In genomic region chr15:33678606-33679005, GRCh38 we compare ENCODE assay signal across 21 cellular contexts.
"Had no signal": no experiment of that assay in that cellular context is flagged by ENCODE, and none has a peak within 500 bp of the region (broad histone marks: within the 10 kb centered on the region; RNA-seq: fewer than 3 reads in every experiment).

No MANE protein-coding gene starts in this region.

- H3K9me3 ChIP-seq: esophagus muscularis mucosa, heart left ventricle, left lung, lower lobe of right lung, spleen, tibial nerve had no signal

- H3K4me3 ChIP-seq: esophagus muscularis mucosa, heart left ventricle, left lung, lower lobe of right lung, spleen, tibial nerve had no signal

- ATAC-seq: activated CD4-positive, alpha-beta T cell treated with anti-CD3 and anti-CD28 coated beads for 36 hours; effector memory CD8-positive, alpha-beta T cell; foreskin keratinocyte; heart left ventricle; left lung; lower lobe of right lung; right cardiac atrium had no signal

- H3K27me3 ChIP-seq: brain microvascular endothelial cell, esophagus muscularis mucosa, tibial nerve had no signal

- H3K36me3 ChIP-seq: brain microvascular endothelial cell, heart left ventricle, left lung, lower lobe of right lung, spleen, tibial nerve had no signal

- DNase-seq: activated CD4-positive, alpha-beta T cell treated with anti-CD3 and anti-CD28 coated beads for 36 hours; activated CD4-positive, CD25-positive, alpha-beta regulatory T cell; activated effector memory CD4-positive, alpha-beta T cell treated with anti-CD3 and anti-CD28 coated beads, Interleukin-2, amount 50 U/mL, for 16 hours; activated naive CD4-positive, alpha-beta T cell treated with anti-CD3 and anti-CD28 coated beads, Interleukin-2, amount 10 ng/mL, durations not matched to agents 7 days and 5 days; activated T-cell treated with anti-CD3 and anti-CD28 coated beads, Interleukin-2, amount 50 U/mL, for 1 hour; amniotic stem cell; brain microvascular endothelial cell; cortex of kidney; effector memory CD8-positive, alpha-beta T cell; foreskin keratinocyte; heart left ventricle; left lung; lower lobe of right lung; posterior cingulate gyrus; spleen; stimulated activated naive CD4-positive, alpha-beta T cell treated with Interleukin-2 at 50 U/mL for 16 hours; T-helper 9 cell had no signal

- H3K27ac ChIP-seq: brain microvascular endothelial cell, esophagus muscularis mucosa, foreskin keratinocyte, heart left ventricle, left lung, lower lobe of right lung, spleen, tibial nerve had no signal

- FAIRE-seq: astrocyte had no signal

- H3K4me1 ChIP-seq: esophagus muscularis mucosa, foreskin keratinocyte, heart left ventricle, left lung, lower lobe of right lung, spleen, tibial nerve had no signal
